In the genomic region with DNA sequence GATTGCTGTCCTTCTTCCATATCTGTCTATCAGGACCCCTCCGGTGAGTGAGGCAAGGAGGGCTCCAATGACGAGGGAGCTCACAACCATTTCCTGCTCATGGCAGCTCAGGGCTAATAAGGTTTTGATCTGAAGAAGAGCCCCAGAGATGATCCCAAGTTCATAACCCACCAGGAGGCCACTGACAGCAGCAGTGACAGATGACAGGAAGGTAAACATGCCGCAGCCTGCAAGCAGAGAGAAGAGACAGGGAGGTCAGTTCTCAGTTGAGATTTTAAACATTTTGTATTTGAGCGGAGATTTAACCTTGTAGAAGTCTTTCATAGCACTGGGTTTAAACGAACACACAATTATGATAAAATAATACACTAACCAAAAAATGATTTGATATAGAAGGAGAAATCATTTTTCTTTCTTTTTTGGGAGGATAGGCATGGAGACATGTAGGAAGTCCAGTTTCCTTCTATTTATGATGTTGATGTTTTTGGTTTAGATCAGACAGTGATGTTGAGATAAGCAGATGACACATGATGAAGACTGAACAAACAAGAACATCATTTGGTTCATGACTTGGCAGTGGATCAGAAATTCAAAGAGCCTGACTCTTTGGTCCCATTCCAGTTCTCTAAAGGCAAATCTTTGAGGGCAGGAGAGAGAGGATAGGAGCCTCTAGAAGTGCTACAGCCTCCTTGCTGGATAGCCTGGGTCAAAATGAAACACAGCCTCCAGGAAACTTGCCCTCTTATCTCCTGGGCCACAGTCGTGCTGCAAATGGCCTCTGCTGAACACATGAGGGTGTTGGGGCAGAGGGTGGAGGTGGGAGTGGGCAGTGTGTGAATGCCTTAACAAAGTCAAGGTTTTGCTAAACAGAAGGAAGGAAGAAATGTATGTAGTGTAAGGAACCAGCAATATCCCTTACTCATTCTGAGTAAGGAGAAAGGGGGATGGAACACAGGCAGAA, we compare ENCODE assay signal across 1 cellular context.
TF ChIP-seq lines count a peak whose summit lies in the region.

No MANE protein-coding gene starts in this region.

TF ChIP-seq in HEK293, 187 proteins besides CTCF, POLR2A, EP300 and RAD21 (continued from another document):
- TF ChIP-seq, protein P1, sequence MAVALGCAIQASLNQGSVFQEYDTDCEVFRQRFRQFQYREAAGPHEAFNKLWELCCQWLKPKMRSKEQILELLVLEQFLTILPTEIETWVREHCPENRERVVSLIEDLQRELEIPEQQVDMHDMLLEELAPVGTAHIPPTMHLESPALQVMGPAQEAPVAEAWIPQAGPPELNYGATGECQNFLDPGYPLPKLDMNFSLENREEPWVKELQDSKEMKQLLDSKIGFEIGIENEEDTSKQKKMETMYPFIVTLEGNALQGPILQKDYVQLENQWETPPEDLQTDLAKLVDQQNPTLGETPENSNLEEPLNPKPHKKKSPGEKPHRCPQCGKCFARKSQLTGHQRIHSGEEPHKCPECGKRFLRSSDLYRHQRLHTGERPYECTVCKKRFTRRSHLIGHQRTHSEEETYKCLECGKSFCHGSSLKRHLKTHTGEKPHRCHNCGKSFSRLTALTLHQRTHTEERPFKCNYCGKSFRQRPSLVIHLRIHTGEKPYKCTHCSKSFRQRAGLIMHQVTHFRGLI (tag by site-specific recombination; IDR thresholded peaks at IDR 0.05), result no peak
- TF ChIP-seq, protein P2, sequence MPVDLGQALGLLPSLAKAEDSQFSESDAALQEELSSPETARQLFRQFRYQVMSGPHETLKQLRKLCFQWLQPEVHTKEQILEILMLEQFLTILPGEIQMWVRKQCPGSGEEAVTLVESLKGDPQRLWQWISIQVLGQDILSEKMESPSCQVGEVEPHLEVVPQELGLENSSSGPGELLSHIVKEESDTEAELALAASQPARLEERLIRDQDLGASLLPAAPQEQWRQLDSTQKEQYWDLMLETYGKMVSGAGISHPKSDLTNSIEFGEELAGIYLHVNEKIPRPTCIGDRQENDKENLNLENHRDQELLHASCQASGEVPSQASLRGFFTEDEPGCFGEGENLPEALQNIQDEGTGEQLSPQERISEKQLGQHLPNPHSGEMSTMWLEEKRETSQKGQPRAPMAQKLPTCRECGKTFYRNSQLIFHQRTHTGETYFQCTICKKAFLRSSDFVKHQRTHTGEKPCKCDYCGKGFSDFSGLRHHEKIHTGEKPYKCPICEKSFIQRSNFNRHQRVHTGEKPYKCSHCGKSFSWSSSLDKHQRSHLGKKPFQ (tag by site-specific recombination; IDR thresholded peaks at IDR 0.05), result no peak
- TF ChIP-seq ZSCAN23 (tag by site-specific recombination; IDR thresholded peaks at IDR 0.05) (no peak), ZFHX2 (tag by site-specific recombination; conservative IDR thresholded peaks at IDR 0.05) (peak; percentile 39; the same call in 1 of the 2 replicates), ZNF416 (tag by site-specific recombination; IDR thresholded peaks at IDR 0.05) (no peak), EGR2 (tag by site-specific recombination; IDR thresholded peaks at IDR 0.05; ENCODE audit: low read depth) (peak; percentile 33; the same call in 1 of the 2 replicates), ZNF664 (tag by site-specific recombination; IDR thresholded peaks at IDR 0.05) (no peak), ZNF350 (tag by site-specific recombination; IDR thresholded peaks at IDR 0.05) (no peak), ZNF585B (tag by site-specific recombination; IDR thresholded peaks at IDR 0.05) (no peak), ZNF132 (tag by site-specific recombination; IDR thresholded peaks at IDR 0.05; ENCODE audit: borderline replicate concordance) (no peak)
- TF ChIP-seq, protein P3, sequence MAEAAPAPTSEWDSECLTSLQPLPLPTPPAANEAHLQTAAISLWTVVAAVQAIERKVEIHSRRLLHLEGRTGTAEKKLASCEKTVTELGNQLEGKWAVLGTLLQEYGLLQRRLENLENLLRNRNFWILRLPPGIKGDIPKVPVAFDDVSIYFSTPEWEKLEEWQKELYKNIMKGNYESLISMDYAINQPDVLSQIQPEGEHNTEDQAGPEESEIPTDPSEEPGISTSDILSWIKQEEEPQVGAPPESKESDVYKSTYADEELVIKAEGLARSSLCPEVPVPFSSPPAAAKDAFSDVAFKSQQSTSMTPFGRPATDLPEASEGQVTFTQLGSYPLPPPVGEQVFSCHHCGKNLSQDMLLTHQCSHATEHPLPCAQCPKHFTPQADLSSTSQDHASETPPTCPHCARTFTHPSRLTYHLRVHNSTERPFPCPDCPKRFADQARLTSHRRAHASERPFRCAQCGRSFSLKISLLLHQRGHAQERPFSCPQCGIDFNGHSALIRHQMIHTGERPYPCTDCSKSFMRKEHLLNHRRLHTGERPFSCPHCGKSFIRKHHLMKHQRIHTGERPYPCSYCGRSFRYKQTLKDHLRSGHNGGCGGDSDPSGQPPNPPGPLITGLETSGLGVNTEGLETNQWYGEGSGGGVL (tag by site-specific recombination; IDR thresholded peaks at IDR 0.05), result no peak
- TF ChIP-seq, protein P4, sequence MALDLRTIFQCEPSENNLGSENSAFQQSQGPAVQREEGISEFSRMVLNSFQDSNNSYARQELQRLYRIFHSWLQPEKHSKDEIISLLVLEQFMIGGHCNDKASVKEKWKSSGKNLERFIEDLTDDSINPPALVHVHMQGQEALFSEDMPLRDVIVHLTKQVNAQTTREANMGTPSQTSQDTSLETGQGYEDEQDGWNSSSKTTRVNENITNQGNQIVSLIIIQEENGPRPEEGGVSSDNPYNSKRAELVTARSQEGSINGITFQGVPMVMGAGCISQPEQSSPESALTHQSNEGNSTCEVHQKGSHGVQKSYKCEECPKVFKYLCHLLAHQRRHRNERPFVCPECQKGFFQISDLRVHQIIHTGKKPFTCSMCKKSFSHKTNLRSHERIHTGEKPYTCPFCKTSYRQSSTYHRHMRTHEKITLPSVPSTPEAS (tag by site-specific recombination; IDR thresholded peaks at IDR 0.05), result no peak
- TF ChIP-seq, protein P5, sequence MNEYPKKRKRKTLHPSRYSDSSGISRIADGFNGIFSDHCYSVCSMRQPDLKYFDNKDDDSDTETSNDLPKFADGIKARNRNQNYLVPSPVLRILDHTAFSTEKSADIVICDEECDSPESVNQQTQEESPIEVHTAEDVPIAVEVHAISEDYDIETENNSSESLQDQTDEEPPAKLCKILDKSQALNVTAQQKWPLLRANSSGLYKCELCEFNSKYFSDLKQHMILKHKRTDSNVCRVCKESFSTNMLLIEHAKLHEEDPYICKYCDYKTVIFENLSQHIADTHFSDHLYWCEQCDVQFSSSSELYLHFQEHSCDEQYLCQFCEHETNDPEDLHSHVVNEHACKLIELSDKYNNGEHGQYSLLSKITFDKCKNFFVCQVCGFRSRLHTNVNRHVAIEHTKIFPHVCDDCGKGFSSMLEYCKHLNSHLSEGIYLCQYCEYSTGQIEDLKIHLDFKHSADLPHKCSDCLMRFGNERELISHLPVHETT (tag by site-specific recombination; IDR thresholded peaks at IDR 0.05), result 0 out of 2 replicates have a peak, but pooled peaks have one; percentile 17
